In the genomic region with DNA sequence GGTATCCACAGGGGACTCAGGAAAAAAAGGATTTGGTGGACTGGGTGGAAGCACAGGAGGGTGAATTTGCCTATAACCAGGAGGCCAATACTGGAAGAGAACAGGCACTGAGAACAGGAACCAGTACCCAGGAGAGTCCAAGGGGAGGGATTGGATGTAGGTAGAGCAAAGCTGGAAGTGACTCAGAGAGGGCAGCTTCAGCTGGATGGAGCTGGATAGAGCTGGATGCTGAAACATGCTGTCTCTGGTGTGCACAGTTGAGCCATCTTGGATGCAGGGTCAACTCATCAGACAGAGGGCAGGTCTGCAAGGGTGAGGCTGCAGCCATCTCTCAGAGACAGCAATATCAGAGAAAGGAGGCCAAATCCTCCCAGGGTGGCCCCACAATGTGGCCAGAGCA, we compare ENCODE assay signal across 1 cellular context.
TF ChIP-seq lines count a peak whose summit lies in the region.

No MANE protein-coding gene starts in this region.

TF ChIP-seq in GM23338, 12 proteins besides CTCF, POLR2A, EP300 and RAD21 (continued from another document):
- TF ChIP-seq, protein P1, sequence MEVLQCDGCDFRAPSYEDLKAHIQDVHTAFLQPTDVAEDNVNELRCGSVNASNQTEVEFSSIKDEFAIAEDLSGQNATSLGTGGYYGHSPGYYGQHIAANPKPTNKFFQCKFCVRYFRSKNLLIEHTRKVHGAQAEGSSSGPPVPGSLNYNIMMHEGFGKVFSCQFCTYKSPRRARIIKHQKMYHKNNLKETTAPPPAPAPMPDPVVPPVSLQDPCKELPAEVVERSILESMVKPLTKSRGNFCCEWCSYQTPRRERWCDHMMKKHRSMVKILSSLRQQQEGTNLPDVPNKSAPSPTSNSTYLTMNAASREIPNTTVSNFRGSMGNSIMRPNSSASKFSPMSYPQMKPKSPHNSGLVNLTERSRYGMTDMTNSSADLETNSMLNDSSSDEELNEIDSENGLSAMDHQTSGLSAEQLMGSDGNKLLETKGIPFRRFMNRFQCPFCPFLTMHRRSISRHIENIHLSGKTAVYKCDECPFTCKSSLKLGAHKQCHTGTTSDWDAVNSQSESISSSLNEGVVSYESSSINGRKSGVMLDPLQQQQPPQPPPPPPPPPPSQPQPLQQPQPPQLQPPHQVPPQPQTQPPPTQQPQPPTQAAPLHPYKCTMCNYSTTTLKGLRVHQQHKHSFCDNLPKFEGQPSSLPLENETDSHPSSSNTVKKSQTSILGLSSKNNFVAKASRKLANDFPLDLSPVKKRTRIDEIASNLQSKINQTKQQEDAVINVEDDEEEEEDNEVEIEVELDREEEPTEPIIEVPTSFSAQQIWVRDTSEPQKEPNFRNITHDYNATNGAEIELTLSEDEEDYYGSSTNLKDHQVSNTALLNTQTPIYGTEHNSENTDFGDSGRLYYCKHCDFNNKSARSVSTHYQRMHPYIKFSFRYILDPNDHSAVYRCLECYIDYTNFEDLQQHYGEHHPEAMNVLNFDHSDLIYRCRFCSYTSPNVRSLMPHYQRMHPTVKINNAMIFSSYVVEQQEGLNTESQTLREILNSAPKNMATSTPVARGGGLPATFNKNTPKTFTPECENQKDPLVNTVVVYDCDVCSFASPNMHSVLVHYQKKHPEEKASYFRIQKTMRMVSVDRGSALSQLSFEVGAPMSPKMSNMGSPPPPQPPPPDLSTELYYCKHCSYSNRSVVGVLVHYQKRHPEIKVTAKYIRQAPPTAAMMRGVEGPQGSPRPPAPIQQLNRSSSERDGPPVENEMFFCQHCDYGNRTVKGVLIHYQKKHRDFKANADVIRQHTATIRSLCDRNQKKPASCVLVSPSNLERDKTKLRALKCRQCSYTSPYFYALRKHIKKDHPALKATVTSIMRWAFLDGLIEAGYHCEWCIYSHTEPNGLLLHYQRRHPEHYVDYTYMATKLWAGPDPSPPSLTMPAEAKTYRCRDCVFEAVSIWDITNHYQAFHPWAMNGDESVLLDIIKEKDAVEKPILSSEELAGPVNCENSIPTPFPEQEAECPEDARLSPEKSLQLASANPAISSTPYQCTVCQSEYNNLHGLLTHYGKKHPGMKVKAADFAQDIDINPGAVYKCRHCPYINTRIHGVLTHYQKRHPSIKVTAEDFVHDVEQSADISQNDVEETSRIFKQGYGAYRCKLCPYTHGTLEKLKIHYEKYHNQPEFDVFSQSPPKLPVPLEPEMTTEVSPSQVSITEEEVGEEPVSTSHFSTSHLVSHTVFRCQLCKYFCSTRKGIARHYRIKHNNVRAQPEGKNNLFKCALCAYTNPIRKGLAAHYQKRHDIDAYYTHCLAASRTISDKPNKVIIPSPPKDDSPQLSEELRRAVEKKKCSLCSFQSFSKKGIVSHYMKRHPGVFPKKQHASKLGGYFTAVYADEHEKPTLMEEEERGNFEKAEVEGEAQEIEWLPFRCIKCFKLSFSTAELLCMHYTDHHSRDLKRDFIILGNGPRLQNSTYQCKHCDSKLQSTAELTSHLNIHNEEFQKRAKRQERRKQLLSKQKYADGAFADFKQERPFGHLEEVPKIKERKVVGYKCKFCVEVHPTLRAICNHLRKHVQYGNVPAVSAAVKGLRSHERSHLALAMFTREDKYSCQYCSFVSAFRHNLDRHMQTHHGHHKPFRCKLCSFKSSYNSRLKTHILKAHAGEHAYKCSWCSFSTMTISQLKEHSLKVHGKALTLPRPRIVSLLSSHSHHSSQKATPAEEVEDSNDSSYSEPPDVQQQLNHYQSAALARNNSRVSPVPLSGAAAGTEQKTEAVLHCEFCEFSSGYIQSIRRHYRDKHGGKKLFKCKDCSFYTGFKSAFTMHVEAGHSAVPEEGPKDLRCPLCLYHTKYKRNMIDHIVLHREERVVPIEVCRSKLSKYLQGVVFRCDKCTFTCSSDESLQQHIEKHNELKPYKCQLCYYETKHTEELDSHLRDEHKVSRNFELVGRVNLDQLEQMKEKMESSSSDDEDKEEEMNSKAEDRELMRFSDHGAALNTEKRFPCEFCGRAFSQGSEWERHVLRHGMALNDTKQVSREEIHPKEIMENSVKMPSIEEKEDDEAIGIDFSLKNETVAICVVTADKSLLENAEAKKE (CRISPR knock-in tag; IDR thresholded peaks at IDR 0.05): no peak
- TF ChIP-seq EZH2 (IDR thresholded peaks at IDR 0.05; ENCODE audit: low read depth, unreplicated experiment): no peak
- TF ChIP-seq, protein P2, sequence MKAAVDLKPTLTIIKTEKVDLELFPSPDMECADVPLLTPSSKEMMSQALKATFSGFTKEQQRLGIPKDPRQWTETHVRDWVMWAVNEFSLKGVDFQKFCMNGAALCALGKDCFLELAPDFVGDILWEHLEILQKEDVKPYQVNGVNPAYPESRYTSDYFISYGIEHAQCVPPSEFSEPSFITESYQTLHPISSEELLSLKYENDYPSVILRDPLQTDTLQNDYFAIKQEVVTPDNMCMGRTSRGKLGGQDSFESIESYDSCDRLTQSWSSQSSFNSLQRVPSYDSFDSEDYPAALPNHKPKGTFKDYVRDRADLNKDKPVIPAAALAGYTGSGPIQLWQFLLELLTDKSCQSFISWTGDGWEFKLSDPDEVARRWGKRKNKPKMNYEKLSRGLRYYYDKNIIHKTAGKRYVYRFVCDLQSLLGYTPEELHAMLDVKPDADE (IDR thresholded peaks at IDR 0.05): no peak
- TF ChIP-seq NANOG (IDR thresholded peaks at IDR 0.05; ENCODE audit: borderline replicate concordance): no peak
- no peak for TF ChIP-seq ZNF114 (CRISPR knock-in tag; IDR thresholded peaks at IDR 0.05)
- TF ChIP-seq, protein P3, sequence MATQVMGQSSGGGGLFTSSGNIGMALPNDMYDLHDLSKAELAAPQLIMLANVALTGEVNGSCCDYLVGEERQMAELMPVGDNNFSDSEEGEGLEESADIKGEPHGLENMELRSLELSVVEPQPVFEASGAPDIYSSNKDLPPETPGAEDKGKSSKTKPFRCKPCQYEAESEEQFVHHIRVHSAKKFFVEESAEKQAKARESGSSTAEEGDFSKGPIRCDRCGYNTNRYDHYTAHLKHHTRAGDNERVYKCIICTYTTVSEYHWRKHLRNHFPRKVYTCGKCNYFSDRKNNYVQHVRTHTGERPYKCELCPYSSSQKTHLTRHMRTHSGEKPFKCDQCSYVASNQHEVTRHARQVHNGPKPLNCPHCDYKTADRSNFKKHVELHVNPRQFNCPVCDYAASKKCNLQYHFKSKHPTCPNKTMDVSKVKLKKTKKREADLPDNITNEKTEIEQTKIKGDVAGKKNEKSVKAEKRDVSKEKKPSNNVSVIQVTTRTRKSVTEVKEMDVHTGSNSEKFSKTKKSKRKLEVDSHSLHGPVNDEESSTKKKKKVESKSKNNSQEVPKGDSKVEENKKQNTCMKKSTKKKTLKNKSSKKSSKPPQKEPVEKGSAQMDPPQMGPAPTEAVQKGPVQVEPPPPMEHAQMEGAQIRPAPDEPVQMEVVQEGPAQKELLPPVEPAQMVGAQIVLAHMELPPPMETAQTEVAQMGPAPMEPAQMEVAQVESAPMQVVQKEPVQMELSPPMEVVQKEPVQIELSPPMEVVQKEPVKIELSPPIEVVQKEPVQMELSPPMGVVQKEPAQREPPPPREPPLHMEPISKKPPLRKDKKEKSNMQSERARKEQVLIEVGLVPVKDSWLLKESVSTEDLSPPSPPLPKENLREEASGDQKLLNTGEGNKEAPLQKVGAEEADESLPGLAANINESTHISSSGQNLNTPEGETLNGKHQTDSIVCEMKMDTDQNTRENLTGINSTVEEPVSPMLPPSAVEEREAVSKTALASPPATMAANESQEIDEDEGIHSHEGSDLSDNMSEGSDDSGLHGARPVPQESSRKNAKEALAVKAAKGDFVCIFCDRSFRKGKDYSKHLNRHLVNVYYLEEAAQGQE (IDR thresholded peaks at IDR 0.05; ENCODE audit: unreplicated experiment): no peak
